Comparison of ENCODE assay signal across 29 cellular contexts in genomic region chr7:96962221-96962620, GRCh38. TPM values are rescaled to one million over a fixed set of nuclear protein-coding genes. Genes with fewer than 3 reads are reported as not detected.
DNase-seq lines count a peak whose midpoint lies in the region; ATAC-seq, FAIRE-seq and TF ChIP-seq lines count a peak whose summit lies in the region.
"Had no signal": no experiment of that assay in that cellular context is flagged by ENCODE, and none has a peak within 500 bp of the region (broad histone marks: within the 10 kb centered on the region; RNA-seq: fewer than 3 reads in every experiment).

No MANE protein-coding gene starts in this region.

- H3K36me3 Mint-ChIP-seq in WTC11, result no peaks in the 10 kb centered on the region
- no peaks in the 10 kb centered on the region for H3K36me3 Mint-ChIP-seq in activated CD4-positive, alpha-beta memory T cell treated with anti-CD3 and anti-CD28 coated beads, Interleukin-2, amount 10 ng/mL, durations not matched to agents 7 days and 5 days (ENCODE audit: low read depth)
- H3K36me3 Mint-ChIP-seq in endothelial cell (ENCODE audit: low read depth, unreplicated experiment), result no peaks in the 10 kb centered on the region
- H3K36me3 Mint-ChIP-seq: activated naive CD8-positive, alpha-beta T cell; CD8-positive, alpha-beta T cell had no signal

- FAIRE-seq in small intestine (lab: Jason Lieb, UNC), result no peak

- CTCF ChIA-PET in WTC11 (lab: Charles Lee), result no interaction called here
- CTCF ChIA-PET in activated CD4-positive, alpha-beta memory T cell treated with anti-CD3 and anti-CD28 coated beads, Interleukin-2, amount 10 ng/mL, durations not matched to agents 7 days and 5 days (lab: Charles Lee), result no interaction called here

- POLR2A ChIA-PET in WTC11 (lab: Charles Lee), result no interaction called here
- POLR2A ChIA-PET in activated CD4-positive, alpha-beta memory T cell treated with anti-CD3 and anti-CD28 coated beads, Interleukin-2, amount 10 ng/mL, durations not matched to agents 7 days and 5 days (lab: Charles Lee), result no interaction called here

- 69 to 74% (median 73%) methylated on average over 7 of the region's 7 CpGs for WGBS in small intestine, 3 donors

- H3K27me3 ChIP-seq in small intestine (ENCODE audit: control insufficient read depth in 2 of 2, insufficient read depth in 2 of 2, low read length in 2 of 2), result peaks cover 0 to 2% of the 10 kb centered on the region in 2 donors
- H3K27me3 ChIP-seq: body of pancreas had no signal

- no peaks in the 10 kb centered on the region for H3K4me1 ChIP-seq in small intestine (ENCODE audit: control insufficient read depth in 2 of 2, insufficient read depth in 1 of 2, low read depth in 1 of 2, low read length in 1 of 2)
- H3K4me1 ChIP-seq: body of pancreas, gastrocnemius medialis, tibial nerve had no signal

- peak; percentile 78 for DNase-seq in H4 (ENCODE audit: low spot score)
- peak; percentile 71 for DNase-seq in MV-4-11 (lab: John Stamatoyannopoulos, UW)
- peak; percentile 29 for DNase-seq in astrocyte of the cerebellum (ENCODE audit: low read depth)
- peak; percentile 60 for DNase-seq in sciatic nerve (ENCODE audit: low spot score)
- DNase-seq in WTC11 (ENCODE audit: low spot score), result no peak
- DNase-seq in small intestine, result no peak
- no peak for DNase-seq in activated CD4-positive, alpha-beta memory T cell treated with anti-CD3 and anti-CD28 coated beads, Interleukin-2, amount 10 ng/mL, durations not matched to agents 7 days and 5 days
- DNase-seq in endothelial cell (ENCODE audit: low spot score), result no peak
- DNase-seq: activated CD4-positive, alpha-beta T cell treated with anti-CD3 and anti-CD28 coated beads, Interleukin-2, amount 50 U/mL, for 1 hour; body of pancreas; CD8-positive, alpha-beta T cell; DMS153; effector memory CD4-positive, alpha-beta T cell; gastrocnemius medialis; islet precursor cell; mucosa of descending colon; NCI-H1417 treated with DMSO at 0.1 percent for 48 hours; NCI-H524; SHP77 treated with DMSO at 0.1 percent for 48 hours; stimulated activated CD4-positive, alpha-beta T cell treated with anti-CD3 and anti-CD28 coated beads, Interleukin-2, amount 100 ng/mL, for 48 hours; stimulated activated naive CD4-positive, alpha-beta T cell; T-helper 1 cell had no signal

- no peak for TF ChIP-seq CTCF in astrocyte of the cerebellum (IDR thresholded peaks at IDR 0.05; ENCODE audit: low read depth, low read length, missing control alignments)
- TF ChIP-seq CTCF in WTC11 (IDR thresholded peaks at IDR 0.05), result no peak
- no peak for TF ChIP-seq CTCF in endothelial cell (IDR thresholded peaks at IDR 0.05; ENCODE audit: unreplicated experiment)

- no peaks in the 10 kb centered on the region for H3K36me3 ChIP-seq in small intestine (ENCODE audit: control insufficient read depth in 2 of 2, insufficient read depth in 2 of 2, low read length in 2 of 2)
- H3K36me3 ChIP-seq: gastrocnemius medialis, tibial nerve had no signal

- H3K4me1 Mint-ChIP-seq in WTC11 (no peaks in the 10 kb centered on the region), endothelial cell (ENCODE audit: unreplicated experiment) (no peaks in the 10 kb centered on the region)
- H3K4me1 Mint-ChIP-seq in activated CD4-positive, alpha-beta memory T cell treated with anti-CD3 and anti-CD28 coated beads, Interleukin-2, amount 10 ng/mL, durations not matched to agents 7 days and 5 days, result no peaks in the 10 kb centered on the region
- H3K4me1 Mint-ChIP-seq: GM23338, neural crest cell had no signal

- intact Hi-C loops in sciatic nerve (cut with DNase I), result no loop called here

- H3K4me3 Mint-ChIP-seq in WTC11 (no peak overlapping the region), endothelial cell (ENCODE audit: unreplicated experiment) (no peak overlapping the region)
- no peak overlapping the region for H3K4me3 Mint-ChIP-seq in activated CD4-positive, alpha-beta memory T cell treated with anti-CD3 and anti-CD28 coated beads, Interleukin-2, amount 10 ng/mL, durations not matched to agents 7 days and 5 days
- H3K4me3 Mint-ChIP-seq: activated naive CD8-positive, alpha-beta T cell; CD8-positive, alpha-beta T cell; GM23338; neural crest cell had no signal

- ATAC-seq in sciatic nerve (peak; percentile 94), WTC11 (no peak)
- ATAC-seq: body of pancreas; CD8-positive, alpha-beta T cell; esophagus mucosa; gastrocnemius medialis; GM23338; mucosa of descending colon had no signal

- H3K9me3 ChIP-seq in small intestine (ENCODE audit: control insufficient read depth, low read depth), result no peaks in the 10 kb centered on the region
- H3K9me3 ChIP-seq: body of pancreas, gastrocnemius medialis, mucosa of descending colon, tibial nerve had no signal

- H3K27ac Mint-ChIP-seq in WTC11, result no peak overlapping the region
- H3K27ac Mint-ChIP-seq in activated CD4-positive, alpha-beta memory T cell treated with anti-CD3 and anti-CD28 coated beads, Interleukin-2, amount 10 ng/mL, durations not matched to agents 7 days and 5 days, result no peak overlapping the region
- H3K27ac Mint-ChIP-seq in endothelial cell (ENCODE audit: unreplicated experiment), result no peak overlapping the region
- H3K27ac Mint-ChIP-seq: activated naive CD8-positive, alpha-beta T cell; CD8-positive, alpha-beta T cell; GM23338; progenitor cell of endocrine pancreas had no signal

- H3K27ac ChIP-seq in small intestine (ENCODE audit: low read depth in 1 of 2, low read length in 1 of 2), result no peak overlapping the region
- H3K27ac ChIP-seq: body of pancreas, gastrocnemius medialis, tibial nerve had no signal

- H3K4me3 ChIP-seq in astrocyte of the cerebellum (ENCODE audit: low read depth, low read length) (no peak overlapping the region), small intestine (ENCODE audit: low read depth in 1 of 2, low read length in 2 of 2) (no peak overlapping the region)
- H3K4me3 ChIP-seq: body of pancreas, gastrocnemius medialis, GM23338, mucosa of descending colon, tibial nerve had no signal

- no peaks in the 10 kb centered on the region for H3K9me3 Mint-ChIP-seq in WTC11
- H3K9me3 Mint-ChIP-seq in activated CD4-positive, alpha-beta memory T cell treated with anti-CD3 and anti-CD28 coated beads, Interleukin-2, amount 10 ng/mL, durations not matched to agents 7 days and 5 days, result no peaks in the 10 kb centered on the region
- no peaks in the 10 kb centered on the region for H3K9me3 Mint-ChIP-seq in endothelial cell (ENCODE audit: unreplicated experiment)
- H3K9me3 Mint-ChIP-seq: CD8-positive, alpha-beta T cell; GM23338; neural crest cell had no signal

- H3K27me3 Mint-ChIP-seq in WTC11 (ENCODE audit: low read depth) (peaks cover 28% of the 10 kb centered on the region), endothelial cell (ENCODE audit: unreplicated experiment) (peaks cover 2% of the 10 kb centered on the region)
- H3K27me3 Mint-ChIP-seq in activated CD4-positive, alpha-beta memory T cell treated with anti-CD3 and anti-CD28 coated beads, Interleukin-2, amount 10 ng/mL, durations not matched to agents 7 days and 5 days, result peaks cover 19% of the 10 kb centered on the region

- in situ Hi-C loops in astrocyte of the cerebellum (cut with HindIII; ENCODE audit: low sequenced_read_pairs), result loop anchor here (5.0 kb wide), 1 partner anchor 50 kb away; no protein-coding TSS in a partner anchor

TF ChIP-seq in WTC11, 78 proteins besides CTCF, POLR2A, EP300 and RAD21 (continues in another document):
- TF ChIP-seq TEAD4 (CRISPR knock-in tag; IDR thresholded peaks at IDR 0.05) (no peak), CREM (CRISPR knock-in tag; IDR thresholded peaks at IDR 0.05) (no peak), NFE2L1 (CRISPR knock-in tag; IDR thresholded peaks at IDR 0.05) (no peak), ZNF532 (CRISPR knock-in tag; IDR thresholded peaks at IDR 0.05; ENCODE audit: borderline replicate concordance) (no peak), PRRX2 (CRISPR knock-in tag; IDR thresholded peaks at IDR 0.05) (no peak), ZNF263 (CRISPR knock-in tag; IDR thresholded peaks at IDR 0.05; ENCODE audit: low read depth) (no peak), ZBTB21 (CRISPR knock-in tag; IDR thresholded peaks at IDR 0.05; ENCODE audit: borderline replicate concordance) (no peak), KAT7 (CRISPR knock-in tag; IDR thresholded peaks at IDR 0.05; ENCODE audit: borderline replicate concordance) (no peak)

RNA-seq across cellular contexts. Expression of gene DLX6, which starts 43.1 kb away (rescaled TPM):
- total RNA-seq in H4 (2014; rRNA removed; shearing (Covaris generic)), result 1.7 and 5.3 TPM in 2 replicates
- total RNA-seq in sciatic nerve (not detected), WTC11 (2021) (0.09 TPM in 1 of 3 replicates, not detected in the others), endothelial cell (ENCODE audit: unreplicated experiment) (not detected)
- under 1 TPM in 1 of 3 donors, not detected in 2; 0.06 TPM for polyA plus RNA-seq in small intestine
- total RNA-seq in activated CD4-positive, alpha-beta memory T cell treated with anti-CD3 and anti-CD28 coated beads, Interleukin-2, amount 10 ng/mL, durations not matched to agents 7 days and 5 days, result not detected
- total RNA-seq: body of pancreas; CD8-positive, alpha-beta T cell; esophagus mucosa; gastrocnemius medialis; GM23338; skeletal muscle tissue; tibial nerve had no signal
- polyA plus RNA-seq: GM23338 had no signal

Comparison
In these comparisons a context has a peak if more than half of its experiments do, and no peak if none do; other contexts are left out.
1. DNase-seq: peak in H4 (single experiment), MV-4-11 (single experiment), astrocyte of the cerebellum (single experiment) and sciatic nerve (single experiment); none in WTC11 (single experiment), small intestine (single experiment), activated CD4-positive, alpha-beta memory T cell treated with anti-CD3 and anti-CD28 coated beads, Interleukin-2, amount 10 ng/mL, durations not matched to agents 7 days and 5 days (single experiment) and endothelial cell (single experiment).